10 cellular contexts compared by ENCODE assay signal in the genomic region with DNA sequence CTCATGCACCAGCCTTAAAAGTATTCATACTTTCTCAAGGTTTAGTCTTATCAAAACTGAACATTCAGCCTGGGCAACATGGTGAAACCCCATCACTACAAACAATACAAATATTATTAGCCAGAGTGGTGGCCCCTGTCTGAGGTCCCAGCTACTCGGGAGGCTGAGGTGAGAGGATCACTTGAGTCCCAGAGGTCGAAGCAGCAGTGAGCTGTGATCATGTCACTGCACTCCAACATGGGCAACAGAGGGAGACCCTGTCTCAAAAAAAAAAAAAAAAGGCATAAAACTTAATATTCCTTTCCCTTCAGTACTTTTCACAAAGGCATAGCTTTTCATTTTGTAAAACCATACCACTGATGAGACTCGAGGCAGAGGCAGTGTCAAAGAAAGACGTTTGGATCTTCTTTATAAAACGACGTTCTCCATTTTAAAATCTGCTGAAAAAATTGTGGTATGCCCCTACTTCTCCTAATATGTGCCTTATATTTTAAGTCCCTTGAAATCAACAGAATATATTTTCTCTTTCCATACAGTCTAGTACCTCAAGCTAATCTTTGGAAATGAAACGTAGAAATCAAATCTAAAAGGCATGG. TPM values are rescaled to one million over a fixed set of nuclear protein-coding genes. Genes with fewer than 3 reads are reported as not detected.
A peak's percentile ranks its signal among the peaks of the same experiment; 100 is the strongest.
DNase-seq lines count a peak whose midpoint lies in the region; ATAC-seq and TF ChIP-seq lines count a peak whose summit lies in the region.
"Had no signal": no experiment of that assay in that cellular context is flagged by ENCODE, and none has a peak within 500 bp of the region (broad histone marks: within the 10 kb centered on the region; RNA-seq: fewer than 3 reads in every experiment).

No MANE protein-coding gene starts in this region.

- H3K27me3 ChIP-seq in ectodermal cell (ENCODE audit: control insufficient read depth, insufficient read depth, low read length, poor library complexity, severe bottlenecking), result no peaks in the 10 kb centered on the region
- no peaks in the 10 kb centered on the region for H3K27me3 ChIP-seq in suprapubic skin

- H3K36me3 Mint-ChIP-seq in activated CD4-positive, alpha-beta T cell treated with anti-CD3 and anti-CD28 coated beads for 36 hours (ENCODE audit: low read depth), result peaks cover 15% of the 10 kb centered on the region
- no peaks in the 10 kb centered on the region for H3K36me3 Mint-ChIP-seq in osteocyte (ENCODE audit: unreplicated experiment)

- H3K27ac ChIP-seq in ectodermal cell (ENCODE audit: insufficient read depth, low read depth, low read length, poor library complexity, severe bottlenecking) (no peak overlapping the region), suprapubic skin (no peak overlapping the region)

- peak overlapping the region; percentile 97 for H3K4me3 Mint-ChIP-seq in activated CD4-positive, alpha-beta T cell treated with anti-CD3 and anti-CD28 coated beads for 36 hours
- peak overlapping the region; percentile 33 for H3K4me3 Mint-ChIP-seq in osteocyte (ENCODE audit: unreplicated experiment)

- DNase-seq in activated CD4-positive, alpha-beta T cell treated with anti-CD3 and anti-CD28 coated beads for 36 hours, result no peak
- DNase-seq in activated CD4-positive, alpha-beta T cell treated with anti-CD3 and anti-CD28 coated beads, Interleukin-2, amount 50 U/mL, for 48 hours, result no peak
- peak; percentile 8 for DNase-seq in OCI-M2 (lab: John Stamatoyannopoulos, UW; ENCODE audit: unreplicated experiment)
- no peak for DNase-seq in osteocyte (ENCODE audit: extremely low spot score, unreplicated experiment)
- no peak for DNase-seq in suprapubic skin (ENCODE audit: low spot score in 2 of 2)
- DNase-seq in posterior vena cava (ENCODE audit: low spot score), result no peak
- DNase-seq: ACHN, Right ventricle myocardium superior had no signal

- TF ChIP-seq POLR2A in suprapubic skin (IDR thresholded peaks at IDR 0.05), result no peak

- WGBS in ectodermal cell, 2 experiments, result 89 to 92% methylated on average over 6 to 7 of the region's 7 CpGs
- 76% methylated on average over 7 of the region's 7 CpGs for WGBS in suprapubic skin

- no peaks in the 10 kb centered on the region for H3K27me3 Mint-ChIP-seq in activated CD4-positive, alpha-beta T cell treated with anti-CD3 and anti-CD28 coated beads for 36 hours
- H3K27me3 Mint-ChIP-seq in osteocyte (ENCODE audit: unreplicated experiment), result no peaks in the 10 kb centered on the region

- no peaks in the 10 kb centered on the region for H3K9me3 Mint-ChIP-seq in activated CD4-positive, alpha-beta T cell treated with anti-CD3 and anti-CD28 coated beads for 36 hours (ENCODE audit: low read depth)
- H3K9me3 Mint-ChIP-seq in osteocyte (ENCODE audit: unreplicated experiment), result no peaks in the 10 kb centered on the region

- no peaks in the 10 kb centered on the region for H3K36me3 ChIP-seq in ectodermal cell (ENCODE audit: control insufficient read depth, insufficient read depth, low read length)
- H3K36me3 ChIP-seq in suprapubic skin, result peaks cover 13% of the 10 kb centered on the region

- CTCF ChIA-PET in activated CD4-positive, alpha-beta T cell treated with anti-CD3 and anti-CD28 coated beads for 36 hours (lab: Charles Lee), result interaction anchor here (1.5 to 1.9 kb wide), 2 partner anchors 9 to 22 kb away, joined by 5 to 8 read pairs; a partner anchor contains a TSS

- H3K4me3 ChIP-seq in ectodermal cell (ENCODE audit: insufficient read depth, low read depth, low read length) (peak overlapping the region; percentile 70), suprapubic skin (no peak overlapping the region)

- peak overlapping the region; percentile 78 for H3K27ac Mint-ChIP-seq in activated CD4-positive, alpha-beta T cell treated with anti-CD3 and anti-CD28 coated beads for 36 hours
- H3K27ac Mint-ChIP-seq in osteocyte (ENCODE audit: unreplicated experiment), result no peak overlapping the region

- no peak for TF ChIP-seq CTCF in osteocyte (IDR thresholded peaks at IDR 0.05)
- no peak for TF ChIP-seq CTCF in suprapubic skin (IDR thresholded peaks at IDR 0.05)

- no peak for ATAC-seq in activated CD4-positive, alpha-beta T cell treated with anti-CD3 and anti-CD28 coated beads for 36 hours
- ATAC-seq in GM21723 (IDR thresholded peaks at IDR 0.05; ENCODE audit: unreplicated experiment), result no peak

- TF ChIP-seq EP300 in suprapubic skin (IDR thresholded peaks at IDR 0.05), result no peak

- H3K4me1 Mint-ChIP-seq in activated CD4-positive, alpha-beta T cell treated with anti-CD3 and anti-CD28 coated beads for 36 hours, result peaks cover 29% of the 10 kb centered on the region
- H3K4me1 Mint-ChIP-seq in osteocyte (ENCODE audit: unreplicated experiment), result peaks cover 29% of the 10 kb centered on the region

- intact Hi-C loops in activated CD4-positive, alpha-beta T cell treated with anti-CD3 and anti-CD28 coated beads for 36 hours (cut with DNase I, micrococcal nuclease), result loop anchor here in 1 of 2 experiments (5.0 kb wide), 1 partner anchor 147 kb away; no protein-coding TSS in a partner anchor
- intact Hi-C loops in posterior vena cava (cut with DNase I), result no loop called here

- H3K9me3 ChIP-seq in ectodermal cell (ENCODE audit: control insufficient read depth, low read length), result no peaks in the 10 kb centered on the region
- no peaks in the 10 kb centered on the region for H3K9me3 ChIP-seq in suprapubic skin

- H3K4me1 ChIP-seq in ectodermal cell (ENCODE audit: control insufficient read depth, insufficient read depth, low read length), result peaks cover 10% of the 10 kb centered on the region
- peaks cover 26% of the 10 kb centered on the region for H3K4me1 ChIP-seq in suprapubic skin

- POLR2A ChIA-PET in activated CD4-positive, alpha-beta T cell treated with anti-CD3 and anti-CD28 coated beads for 36 hours (lab: Charles Lee), result no interaction called here

RNA-seq across cellular contexts. Expression of a gene that starts 1.9 kb away (rescaled TPM):
- 10 to 100 TPM; 15.7 to 16.0 TPM for total RNA-seq in activated CD4-positive, alpha-beta T cell treated with anti-CD3 and anti-CD28 coated beads for 36 hours
- polyA plus RNA-seq in ectodermal cell (2013, experiment 1 of 4), result 18.5 TPM
- polyA plus RNA-seq in ectodermal cell (2013, experiment 2 of 4), result 22.2 TPM
- polyA plus RNA-seq in ectodermal cell (2013, experiment 3 of 4), result 18.6 TPM
- polyA plus RNA-seq in ectodermal cell (2013, experiment 4 of 4), result 18.9 TPM
- total RNA-seq in osteocyte (7.3 and 8.3 TPM in 2 replicates), suprapubic skin (10 to 100 TPM in 2 of 4 donors, 1 to 10 TPM in 2; 8.0 to 27.8 (median 11.4) TPM), posterior vena cava (10 to 100 TPM in 1 of 2 donors, 1 to 10 TPM in 1; 8.5 to 10.1 TPM)

RNA-seq across cellular contexts. Expression of a gene that starts 9.8 kb away (rescaled TPM):
- 10 to 100 TPM; 11.3 to 12.0 TPM for total RNA-seq in activated CD4-positive, alpha-beta T cell treated with anti-CD3 and anti-CD28 coated beads for 36 hours
- polyA plus RNA-seq in ectodermal cell (2013, experiment 1 of 4), result 40.1 TPM
- 45.8 TPM for polyA plus RNA-seq in ectodermal cell (2013, experiment 2 of 4)
- 41.7 TPM for polyA plus RNA-seq in ectodermal cell (2013, experiment 3 of 4)
- 42.9 TPM for polyA plus RNA-seq in ectodermal cell (2013, experiment 4 of 4)
- 18.5 and 19.0 TPM in 2 replicates for total RNA-seq in osteocyte
- 10 to 100 TPM; 11.8 to 17.9 (median 14.5) TPM for total RNA-seq in suprapubic skin
- total RNA-seq in posterior vena cava, result 10 to 100 TPM; 10.4 to 12.9 TPM
